Comparison of ENCODE assay signal across 19 cellular contexts in the genomic region with DNA sequence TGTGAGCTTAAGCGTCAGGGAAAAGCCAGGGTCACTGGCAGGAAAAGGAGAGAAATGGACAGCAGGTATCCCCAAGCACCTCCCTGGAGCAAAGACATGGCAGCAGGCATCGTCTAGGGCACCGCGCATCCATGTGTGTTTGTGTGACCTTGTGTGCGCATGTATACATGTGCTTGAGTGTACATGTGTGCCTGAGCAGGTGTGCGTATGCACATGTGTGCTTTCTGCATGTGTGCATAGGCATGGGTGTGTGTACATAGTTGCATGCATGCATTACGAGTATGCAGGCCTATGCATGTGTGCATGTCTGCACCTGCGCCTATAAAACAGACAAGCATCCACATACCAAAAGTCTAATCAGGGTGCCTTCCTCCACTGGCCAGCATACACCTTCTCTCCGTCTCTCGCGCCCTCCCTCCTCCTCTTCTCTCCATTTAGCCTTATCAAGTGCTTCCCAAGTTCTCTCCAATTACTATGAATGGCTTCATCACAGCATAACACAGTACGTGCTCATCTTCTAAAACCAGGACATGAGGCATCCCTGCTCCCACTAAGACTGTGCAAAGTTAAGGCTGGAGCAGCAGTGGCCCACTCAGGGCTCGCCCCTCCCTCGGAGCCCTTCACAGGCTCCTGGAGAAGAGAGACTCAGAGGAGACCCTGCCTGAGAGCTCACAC. TPM values are rescaled to one million over a fixed set of nuclear protein-coding genes. Genes with fewer than 3 reads are reported as not detected.
DNase-seq lines count a peak whose midpoint lies in the region; ATAC-seq, FAIRE-seq and TF ChIP-seq lines count a peak whose summit lies in the region.
"Had no signal": no experiment of that assay in that cellular context is flagged by ENCODE, and none has a peak within 500 bp of the region (broad histone marks: within the 10 kb centered on the region; RNA-seq: fewer than 3 reads in every experiment).

No MANE protein-coding gene starts in this region.

- WGBS in right lobe of liver (ENCODE audit: insufficient coverage, low coverage, low lambda C conversion rate, missing lambda C conversion rate), result 67% methylated on average over 10 of the region's 14 CpGs
- WGBS in pancreas, 2 donors, result 71 to 72% methylated on average over 14 of the region's 14 CpGs

- TF ChIP-seq CTCF in dorsolateral prefrontal cortex (IDR thresholded peaks at IDR 0.05 in 54 of 56, conservative IDR thresholded peaks at IDR 0.05 in 2 of 56; ENCODE audit: low read depth in 1 of 56, partially characterized antibody in 56 of 56), result no peak
- TF ChIP-seq CTCF in right lobe of liver (IDR thresholded peaks at IDR 0.05), result no peak
- no peak for TF ChIP-seq CTCF in upper lobe of right lung (IDR thresholded peaks at IDR 0.05)
- TF ChIP-seq CTCF in pancreas (IDR thresholded peaks at IDR 0.05), result no peak

- H3K27me3 ChIP-seq in dorsolateral prefrontal cortex, result peaks cover 0 to 8% (median 0%) of the 10 kb centered on the region in 45 donors
- H3K27me3 ChIP-seq in right lobe of liver, result no peaks in the 10 kb centered on the region
- peaks cover 2% of the 10 kb centered on the region for H3K27me3 ChIP-seq in upper lobe of right lung
- H3K27me3 ChIP-seq in pancreas, result no peaks in the 10 kb centered on the region

- H3K4me1 ChIP-seq in right lobe of liver (no peaks in the 10 kb centered on the region), upper lobe of right lung (no peaks in the 10 kb centered on the region), pancreas (no peaks in the 10 kb centered on the region)

- no peak for TF ChIP-seq POLR2A in right lobe of liver (IDR thresholded peaks at IDR 0.05)

- DNase-seq in activated gamma-delta T cell treated with Interleukin-2 at 50 U/mL for 16 hours (peak; percentile 2), activated gamma-delta T cell (lab: John Stamatoyannopoulos, UW) (no peak), dorsolateral prefrontal cortex (peak in 9 of 10 donors; percentile 1 to 41 (median 24)), right lobe of liver (peak in 2 of 3 donors; percentile 2 to 20), upper lobe of right lung (peak; percentile 22), pancreas (no peak), NCI-H187 (lab: John Stamatoyannopoulos, UW) (no peak)
- DNase-seq in stimulated activated CD4-positive, alpha-beta T cell treated with anti-CD3 and anti-CD28 coated beads, Interleukin-15, amount 100 ng/mL, for 24 hours, result no peak
- DNase-seq: CD4-positive, CD25-positive, alpha-beta regulatory T cell; DMS 273 treated with DMSO at 0.1 percent for 48 hours; Kasumi-1; NCI-H1105; NCI-H524 treated with DMSO at 0.1 percent for 48 hours had no signal

- H3K36me3 ChIP-seq in right lobe of liver, result no peaks in the 10 kb centered on the region
- H3K36me3 ChIP-seq in upper lobe of right lung, result no peaks in the 10 kb centered on the region
- no peaks in the 10 kb centered on the region for H3K36me3 ChIP-seq in pancreas

- intact Hi-C loops in dorsolateral prefrontal cortex (cut with DNase I) (no loop called here), right lobe of liver (cut with DNase I) (no loop called here), upper lobe of right lung (cut with DNase I) (no loop called here), pancreas (cut with DNase I) (no loop called here)

- ATAC-seq in right lobe of liver (no peak), upper lobe of right lung (no peak), pancreas (no peak)
- ATAC-seq: naive thymus-derived CD8-positive, alpha-beta T cell had no signal

- H3K9me3 ChIP-seq in right lobe of liver (peaks cover 0 to 3% (median 0%) of the 10 kb centered on the region in 4 donors), upper lobe of right lung (no peaks in the 10 kb centered on the region), pancreas (no peaks in the 10 kb centered on the region)

- no peak overlapping the region for H3K4me3 ChIP-seq in dorsolateral prefrontal cortex
- H3K4me3 ChIP-seq in right lobe of liver, result no peak overlapping the region
- no peak overlapping the region for H3K4me3 ChIP-seq in upper lobe of right lung
- no peak overlapping the region for H3K4me3 ChIP-seq in pancreas
- H3K4me3 ChIP-seq: coronary artery, hepatocyte had no signal

- H3K27ac ChIP-seq in dorsolateral prefrontal cortex, result no peak overlapping the region
- H3K27ac ChIP-seq in right lobe of liver, result no peak overlapping the region
- no peak overlapping the region for H3K27ac ChIP-seq in upper lobe of right lung
- no peak overlapping the region for H3K27ac ChIP-seq in pancreas
- H3K27ac ChIP-seq: coronary artery, hepatocyte had no signal

- no peak for FAIRE-seq in pancreas (lab: Jason Lieb, UNC)
- FAIRE-seq: GM19239, islet of Langerhans had no signal

RNA-seq across cellular contexts. Expression of gene RASGEF1A, which starts 30.6 kb away (rescaled TPM):
- total RNA-seq in dorsolateral prefrontal cortex (10 to 100 TPM; 16.3 to 54.4 (median 39.2) TPM), right lobe of liver (under 1 TPM; 0.05 to 0.30 (median 0.12) TPM), upper lobe of right lung (2.6 TPM), pancreas (1 to 10 TPM; 1.4 to 5.1 (median 3.1) TPM)
- polyA plus RNA-seq in pancreas, result 1 to 10 TPM; 1.4 to 5.2 TPM
- total RNA-seq: H4 had no signal

Comparison
In these comparisons a context has a peak if more than half of its experiments do, and no peak if none do; other contexts are left out.
1. DNase-seq: peak in activated gamma-delta T cell treated with Interleukin-2 at 50 U/mL for 16 hours (single experiment), dorsolateral prefrontal cortex (9 of 10), right lobe of liver (2 of 3) and upper lobe of right lung (single experiment); none in activated gamma-delta T cell (single experiment), pancreas (0 of 6), NCI-H187 (0 of 2) and stimulated activated CD4-positive, alpha-beta T cell treated with anti-CD3 and anti-CD28 coated beads, Interleukin-15, amount 100 ng/mL, for 24 hours (single experiment).